Comparison of ENCODE assay signal across 11 cellular contexts in genomic region chr10:29555746-29556481, GRCh38.
DNase-seq lines count a peak whose midpoint lies in the region; ATAC-seq and TF ChIP-seq lines count a peak whose summit lies in the region.
"Had no signal": no experiment of that assay in that cellular context is flagged by ENCODE, and none has a peak within 500 bp of the region (broad histone marks: within the 10 kb centered on the region; RNA-seq: fewer than 3 reads in every experiment).

No MANE protein-coding gene starts in this region.

- H3K4me1 ChIP-seq in muscle layer of colon (ENCODE audit: insufficient read depth, low read length) = peaks cover 35% of the 10 kb centered on the region

- H3K4me3 Mint-ChIP-seq in immature natural killer cell = no peak overlapping the region

- H3K9ac ChIP-seq in muscle layer of colon (ENCODE audit: low read length) = no peak overlapping the region

- H3K27ac Mint-ChIP-seq in immature natural killer cell = no peak overlapping the region

- peaks cover 46% of the 10 kb centered on the region for H3K36me3 ChIP-seq in muscle layer of colon (ENCODE audit: insufficient read depth, low read length)

- DNase-seq in AG04450 (ENCODE audit: low read depth, low spot score) = no peak
- peak; percentile 52 for DNase-seq in M059J (ENCODE audit: low read depth)
- DNase-seq in GM10266 (ENCODE audit: extremely low spot score) = no peak
- no peak for DNase-seq in immature natural killer cell
- DNase-seq in activated gamma-delta T cell treated with Interleukin-2 at 50 U/mL for 16 hours = no peak
- DNase-seq: C1 segment of cervical spinal cord, SJCRH30, small intestine had no signal

- peak; percentile 53 for ATAC-seq in esophagus mucosa
- ATAC-seq in activated CD4-positive, CD25-positive, alpha-beta regulatory T cell treated with anti-CD3 and anti-CD28 coated beads, Interleukin-2, amount 50 U/mL, for 24 hours = no peak

- no peaks in the 10 kb centered on the region for H3K27me3 ChIP-seq in AG04450 (ENCODE audit: control insufficient read depth, insufficient read depth, low read length)
- no peaks in the 10 kb centered on the region for H3K27me3 ChIP-seq in muscle layer of colon (ENCODE audit: control insufficient read depth in 1 of 2, insufficient read depth in 2 of 2, low read length in 2 of 2)
- H3K27me3 ChIP-seq: SJCRH30 had no signal

- H3K36me3 Mint-ChIP-seq in immature natural killer cell = peaks cover 6 to 17% (median 11%) of the 10 kb centered on the region in 3 donors

- TF ChIP-seq CTCF in AG04450 (IDR thresholded peaks at IDR 0.05; ENCODE audit: low read depth, low read length) (no peak), GM10266 (IDR thresholded peaks at IDR 0.05; ENCODE audit: control insufficient read depth, insufficient read depth, low read depth, missing control alignments) (no peak)

- CTCF ChIA-PET in AG04450 (lab: Charles Lee) = interaction anchor here (0.7 to 3.4 kb wide), 2 partner anchors 20 to 442 kb away, joined by 3 to 24 read pairs; no protein-coding TSS in a partner anchor

- H3K9me3 Mint-ChIP-seq in immature natural killer cell = no peaks in the 10 kb centered on the region

- POLR2A ChIA-PET in AG04450 (lab: Yijun Ruan, JAX) = no interaction called here

- H3K4me1 Mint-ChIP-seq in immature natural killer cell = no peaks in the 10 kb centered on the region

- H3K9me3 ChIP-seq in AG04450 (ENCODE audit: control insufficient read depth, insufficient read depth, low read length) (peaks cover 3% of the 10 kb centered on the region; the same call in 1 of the 2 replicates), muscle layer of colon (ENCODE audit: low read length) (no peaks in the 10 kb centered on the region)
- H3K9me3 ChIP-seq: SJCRH30 had no signal

- H3K27ac ChIP-seq in AG04450 (ENCODE audit: low read depth, low read length) (peak overlapping the region; percentile 68), muscle layer of colon (ENCODE audit: low read depth, low read length) (peak overlapping the region; percentile 10)
- H3K27ac ChIP-seq: SJCRH30 had no signal

- H3K4me3 ChIP-seq in AG04450 (ENCODE audit: low read depth, low read length) = no peak overlapping the region
- no peak overlapping the region for H3K4me3 ChIP-seq in muscle layer of colon (ENCODE audit: low read depth in 1 of 2, low read length in 2 of 2)
- H3K4me3 ChIP-seq: SJCRH30 had no signal

- H3K27me3 Mint-ChIP-seq in immature natural killer cell (ENCODE audit: low read depth in 3 of 3) = no peaks in the 10 kb centered on the region
